8 cellular contexts compared by ENCODE assay signal in the genomic region with DNA sequence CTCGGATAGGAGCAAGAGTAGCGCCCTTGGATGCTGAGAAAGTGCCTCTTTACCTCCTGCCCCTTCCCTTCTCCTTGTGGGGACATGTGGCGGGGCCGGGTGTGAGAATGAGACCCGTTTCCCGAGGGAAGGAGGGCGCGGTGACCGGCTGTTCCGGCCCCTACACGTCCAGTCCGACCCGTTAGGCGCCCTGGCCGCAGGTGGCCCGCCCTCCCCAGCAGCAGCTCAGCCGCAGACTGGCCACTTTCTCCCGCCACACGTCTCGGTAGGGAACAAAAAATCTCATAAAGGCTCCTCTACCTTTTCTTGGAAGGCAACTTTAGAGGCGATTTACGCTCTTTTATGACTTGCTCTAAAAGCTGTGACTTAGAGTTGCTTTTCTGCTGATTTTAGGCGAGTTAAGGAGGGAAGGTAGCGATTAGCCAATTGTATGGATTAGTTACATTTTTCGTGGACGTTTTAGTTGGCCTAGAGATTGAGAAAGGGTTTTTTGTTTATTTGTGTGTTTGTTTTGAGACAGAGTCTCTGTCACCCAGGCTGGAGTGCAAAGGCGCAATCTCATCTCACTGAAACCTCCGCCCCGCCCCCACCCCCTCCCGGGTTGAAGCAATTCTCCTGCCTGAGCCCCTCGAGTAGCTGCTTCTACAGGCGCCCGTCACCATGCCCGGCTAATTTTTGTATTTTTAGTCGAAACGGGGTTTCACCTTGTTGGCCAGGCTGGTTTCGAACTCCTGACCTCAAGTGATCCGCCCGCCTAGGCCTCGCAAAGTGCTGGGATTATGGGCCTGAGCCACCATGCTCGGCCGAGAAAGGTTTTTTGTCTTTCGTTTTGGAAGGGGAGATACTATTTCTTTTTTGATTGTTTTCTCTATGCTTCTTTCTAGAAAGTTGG. TPM values are rescaled to one million over a fixed set of nuclear protein-coding genes. Genes with fewer than 3 reads are reported as not detected.
A peak's percentile ranks its signal among the peaks of the same experiment; 100 is the strongest.
DNase-seq lines count a peak whose midpoint lies in the region; ATAC-seq and TF ChIP-seq lines count a peak whose summit lies in the region.

No MANE protein-coding gene starts in this region.

- H3K4me1 Mint-ChIP-seq in activated CD4-positive, alpha-beta T cell treated with anti-CD3 and anti-CD28 coated beads, Interleukin-2, amount 10 ng/mL, durations not matched to agents 24 days and 14 days: peaks cover 4% of the 10 kb centered on the region

- H3K27me3 Mint-ChIP-seq in activated CD4-positive, alpha-beta T cell treated with anti-CD3 and anti-CD28 coated beads, Interleukin-2, amount 10 ng/mL, durations not matched to agents 24 days and 14 days: peaks cover 21% of the 10 kb centered on the region

- no peaks in the 10 kb centered on the region for H3K27me3 ChIP-seq in thoracic aorta (replicated peaks; ENCODE audit: insufficient read depth)

- ATAC-seq in thoracic aorta (ENCODE audit: insufficient number of reproducible peaks, low FRiP score, low read depth): no peak
- ATAC-seq in HG03460 (IDR thresholded peaks at IDR 0.05; ENCODE audit: unreplicated experiment): no peak
- no peak for ATAC-seq in GM18511 (IDR thresholded peaks at IDR 0.05; ENCODE audit: unreplicated experiment)

- H3K4me3 ChIP-seq in astrocyte of the spinal cord (ENCODE audit: low read depth, low read length): peak overlapping the region; percentile 39
- H3K4me3 ChIP-seq in thoracic aorta: peak overlapping the region; percentile 91

- no peak overlapping the region for H3K27ac Mint-ChIP-seq in activated CD4-positive, alpha-beta T cell treated with anti-CD3 and anti-CD28 coated beads, Interleukin-2, amount 10 ng/mL, durations not matched to agents 24 days and 14 days

- TF ChIP-seq CTCF in astrocyte of the spinal cord (IDR thresholded peaks at IDR 0.05; ENCODE audit: low read depth, low read length) (no peak), thoracic aorta (IDR thresholded peaks at IDR 0.05) (no peak)

- intact Hi-C loops in activated CD4-positive, alpha-beta T cell treated with anti-CD3 and anti-CD28 coated beads, Interleukin-2, amount 10 ng/mL, durations not matched to agents 24 days and 14 days (cut with micrococcal nuclease): loop anchor here (2.0 to 10.0 kb wide), 2 partner anchors 43 to 371 kb away; partner anchors contain the start of gene IGF1R

- no peaks in the 10 kb centered on the region for H3K9me3 Mint-ChIP-seq in activated CD4-positive, alpha-beta T cell treated with anti-CD3 and anti-CD28 coated beads, Interleukin-2, amount 10 ng/mL, durations not matched to agents 24 days and 14 days

- peak overlapping the region in 1 of 2 donors; percentile 60 for H3K27ac ChIP-seq in thoracic aorta

- DNase-seq in activated CD4-positive, alpha-beta T cell treated with anti-CD3 and anti-CD28 coated beads, Interleukin-2, amount 10 ng/mL, durations not matched to agents 24 days and 14 days: no peak
- DNase-seq in activated CD4-positive, alpha-beta T cell treated with anti-CD3 and anti-CD28 coated beads, Interleukin-2, amount 50 U/mL, for 4 hours: no peak
- DNase-seq in astrocyte of the spinal cord (ENCODE audit: low read depth, low spot score) (no peak), kidney tubule cell (ENCODE audit: low spot score) (peak; percentile 20), thoracic aorta (ENCODE audit: low spot score) (no peak), NCI-H446 treated with DMSO at 0.1 percent for 48 hours (lab: John Stamatoyannopoulos, UW) (no peak)

- in situ Hi-C loops in astrocyte of the spinal cord (cut with HindIII; ENCODE audit: low sequenced_read_pairs): no loop called here

- no peaks in the 10 kb centered on the region for H3K9me3 ChIP-seq in thoracic aorta

- peaks cover 0 to 11% of the 10 kb centered on the region in 2 donors for H3K4me1 ChIP-seq in thoracic aorta (ENCODE audit: control insufficient read depth in 1 of 2, low read depth in 2 of 2)

- H3K36me3 ChIP-seq in thoracic aorta: no peaks in the 10 kb centered on the region

- H3K36me3 Mint-ChIP-seq in activated CD4-positive, alpha-beta T cell treated with anti-CD3 and anti-CD28 coated beads, Interleukin-2, amount 10 ng/mL, durations not matched to agents 24 days and 14 days (ENCODE audit: low read depth): no peaks in the 10 kb centered on the region

- peak overlapping the region; percentile 45 for H3K4me3 Mint-ChIP-seq in activated CD4-positive, alpha-beta T cell treated with anti-CD3 and anti-CD28 coated beads, Interleukin-2, amount 10 ng/mL, durations not matched to agents 24 days and 14 days

RNA-seq across cellular contexts. Expression of gene PGPEP1L, which starts 8.3 kb away (rescaled TPM):
- not detected in 2 replicates for total RNA-seq in activated CD4-positive, alpha-beta T cell treated with anti-CD3 and anti-CD28 coated beads, Interleukin-2, amount 10 ng/mL, durations not matched to agents 24 days and 14 days
- 1 to 10 TPM in 1 of 2 donors, not detected in 1; 2.5 TPM for total RNA-seq in thoracic aorta
